ENCODE assay signal across 39 cellular contexts in the genomic region with DNA sequence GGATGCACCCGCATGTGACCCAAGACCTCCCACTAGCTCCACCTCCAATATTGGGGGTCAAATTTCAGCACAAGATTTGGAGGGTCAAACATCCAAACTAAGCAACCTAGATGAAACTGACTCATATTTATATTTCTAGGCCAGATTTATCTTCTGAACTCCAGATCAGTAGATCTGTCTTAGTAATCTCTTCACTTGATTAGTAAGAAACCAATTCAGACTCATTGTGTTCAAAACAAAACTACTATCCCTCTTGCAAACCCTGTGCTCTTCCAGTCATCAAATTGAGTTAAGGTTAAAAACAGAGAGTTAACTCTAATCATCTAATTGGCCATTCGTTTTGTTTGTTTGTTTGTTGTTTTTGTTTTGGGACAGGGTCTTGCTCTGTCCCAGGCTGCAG.
"Had no signal": no experiment of that assay in that cellular context is flagged by ENCODE, and none has a peak within 500 bp of the region (broad histone marks: within the 10 kb centered on the region; RNA-seq: fewer than 3 reads in every experiment).

No MANE protein-coding gene starts in this region.

- ATAC-seq: activated CD8-positive, alpha-beta T cell treated with anti-CD3 and anti-CD28 coated beads for 36 hours; activated T-cell treated with anti-CD3 and anti-CD28 coated beads, Interleukin-2, amount 50 U/mL, for 4 hours; activated T-helper 17 cell treated with anti-CD3 and anti-CD28 coated beads, Interleukin-2, amount 50 U/mL, for 72 hours; body of pancreas had no signal

- H3K4me3 ChIP-seq: adrenal gland, body of pancreas, breast epithelium, cardiac muscle cell had no signal

- H3K27ac ChIP-seq: adrenal gland, body of pancreas, brain microvascular endothelial cell, breast epithelium, cardiac muscle cell, VCaP had no signal

- H3K36me3 ChIP-seq: adrenal gland, brain microvascular endothelial cell, breast epithelium, cardiac muscle cell had no signal

- H3K4me1 ChIP-seq: adrenal gland, body of pancreas, breast epithelium had no signal

- H3K4me3 Mint-ChIP-seq: activated B cell treated with CpG ODN at 0.5 μM for 24 hours; activated CD4-positive, alpha-beta memory T cell treated with anti-CD3 and anti-CD28 coated beads for 36 hours; activated CD4-positive, alpha-beta T cell treated with anti-CD3 and anti-CD28 coated beads, Interleukin-2, amount 10 ng/mL, durations not matched to agents 24 days and 14 days; activated CD8-positive, alpha-beta T cell treated with anti-CD3 and anti-CD28 coated beads for 36 hours; activated naive CD4-positive, alpha-beta T cell treated with anti-CD3 and anti-CD28 coated beads for 36 hours; activated naive CD8-positive, alpha-beta T cell treated with anti-CD3 and anti-CD28 coated beads for 36 hours; activated T-cell treated with anti-CD3 and anti-CD28 coated beads, Interleukin-2, amount 50 U/mL, for 4 hours; activated T-cell treated with anti-CD3 and anti-CD28 coated beads, Interleukin-2, amount 50 U/mL, for 72 hours; activated T-helper 1 cell treated with anti-CD3 and anti-CD28 coated beads, Interleukin-12 subunit alpha, Interleukin-12 subunit beta, Interleukin-2, Interleukin-4 antibody, amounts not matched to agents 30 ng/mL and 10 ng/mL and 1 ng/mL, durations not matched to agents 14 hours and 24 hours and 36 hours; activated T-helper 17 cell treated with anti-CD3 and anti-CD28 coated beads, Interleukin-2, amount 50 U/mL, for 72 hours; central memory CD8-positive, alpha-beta T cell; T-helper 1 cell treated with Interleukin-12 subunit alpha and Interleukin-12 subunit beta and Interleukin-4 antibody, amounts not matched to agents 30 μg/mL and 1 μg/mL, for 36 hours; T-helper 2 cell treated with Interferon-gamma antibody and Interleukin-4, amounts not matched to agents 5 μg/mL and 100 μg/mL, for 36 hours had no signal

- DNase-seq: activated B cell treated with CpG ODN at 0.5 μM for 24 hours; activated CD4-positive, alpha-beta memory T cell treated with anti-CD3 and anti-CD28 coated beads for 36 hours; activated CD4-positive, alpha-beta T cell treated with anti-CD3 and anti-CD28 coated beads for 4 hours; activated CD4-positive, alpha-beta T cell treated with anti-CD3 and anti-CD28 coated beads, Interleukin-2, amount 10 ng/mL, durations not matched to agents 24 days and 14 days; activated CD4-positive, alpha-beta T cell treated with anti-CD3 and anti-CD28 coated beads, Interleukin-2, amount 50 U/mL, for 1 hour; activated CD4-positive, alpha-beta T cell treated with anti-CD3 and anti-CD28 coated beads, Interleukin-2, amount 50 U/mL, for 4 hours; activated CD4-positive, CD25-positive, alpha-beta regulatory T cell treated with anti-CD3 and anti-CD28 coated beads, Interleukin-2, amount 50 U/mL, for 72 hours; activated CD8-positive, alpha-beta memory T cell treated with anti-CD3 and anti-CD28 coated beads, Interleukin-2, amount 50 U/mL, for 4 hours; activated CD8-positive, alpha-beta T cell treated with anti-CD3 and anti-CD28 coated beads for 36 hours; activated effector memory CD4-positive, alpha-beta T cell treated with anti-CD3 and anti-CD28 coated beads, Interleukin-2, amount 50 U/mL, for 16 hours; activated gamma-delta T cell treated with Interleukin-2 at 50 U/mL for 16 hours; activated naive CD4-positive, alpha-beta T cell; activated naive CD4-positive, alpha-beta T cell treated with anti-CD3 and anti-CD28 coated beads for 36 hours; activated naive CD4-positive, alpha-beta T cell treated with anti-CD3 and anti-CD28 coated beads, Interleukin-2, amount 50 U/mL, for 16 hours; activated naive CD8-positive, alpha-beta T cell treated with anti-CD3 and anti-CD28 coated beads for 36 hours; activated T-cell treated with anti-CD3 and anti-CD28 coated beads for 4 hours; activated T-cell treated with anti-CD3 and anti-CD28 coated beads, Interleukin-2, amount 50 U/mL, for 1 hour; activated T-cell treated with anti-CD3 and anti-CD28 coated beads, Interleukin-2, amount 50 U/mL, for 4 hours; activated T-cell treated with anti-CD3 and anti-CD28 coated beads, Interleukin-2, amount 50 U/mL, for 72 hours; adrenal gland; amniotic stem cell; aorta; body of pancreas; brain microvascular endothelial cell; caudate nucleus; cerebellar nuclear complex; T-helper 1 cell; T-helper 9 cell had no signal

- H3K9me3 ChIP-seq: adrenal gland, body of pancreas, breast epithelium had no signal

- H3K27me3 ChIP-seq: adrenal gland, body of pancreas, brain microvascular endothelial cell, breast epithelium, cardiac muscle cell had no signal

- FAIRE-seq: astrocyte, TTC549 had no signal

- H3K27ac Mint-ChIP-seq: activated B cell treated with CpG ODN at 0.5 μM for 24 hours; activated CD4-positive, alpha-beta memory T cell treated with anti-CD3 and anti-CD28 coated beads for 36 hours; activated CD4-positive, alpha-beta T cell treated with anti-CD3 and anti-CD28 coated beads, Interleukin-2, amount 10 ng/mL, durations not matched to agents 24 days and 14 days; activated CD8-positive, alpha-beta T cell treated with anti-CD3 and anti-CD28 coated beads for 36 hours; activated naive CD4-positive, alpha-beta T cell treated with anti-CD3 and anti-CD28 coated beads for 36 hours; activated naive CD4-positive, alpha-beta T cell treated with anti-CD3 and anti-CD28 coated beads, Interleukin-2, amount 50 U/mL, for 72 hours; activated naive CD8-positive, alpha-beta T cell treated with anti-CD3 and anti-CD28 coated beads for 36 hours; activated T-cell treated with anti-CD3 and anti-CD28 coated beads, Interleukin-2, amount 50 U/mL, for 72 hours; activated T-helper 1 cell treated with anti-CD3 and anti-CD28 coated beads, Interleukin-12 subunit alpha, Interleukin-12 subunit beta, Interleukin-2, Interleukin-4 antibody, amounts not matched to agents 30 ng/mL and 10 ng/mL and 1 ng/mL, durations not matched to agents 14 hours and 24 hours and 36 hours; activated T-helper 17 cell treated with anti-CD3 and anti-CD28 coated beads, Interleukin-2, amount 50 U/mL, for 72 hours; T-helper 1 cell treated with Interleukin-12 subunit alpha and Interleukin-12 subunit beta and Interleukin-4 antibody, amounts not matched to agents 30 μg/mL and 1 μg/mL, for 36 hours; T-helper 2 cell treated with Interferon-gamma antibody and Interleukin-4, amounts not matched to agents 5 μg/mL and 100 μg/mL, for 36 hours had no signal

- H3K9me3 Mint-ChIP-seq: activated B cell treated with CpG ODN at 0.5 μM for 24 hours; activated CD4-positive, alpha-beta memory T cell treated with anti-CD3 and anti-CD28 coated beads for 36 hours; activated CD4-positive, alpha-beta T cell treated with anti-CD3 and anti-CD28 coated beads, Interleukin-2, amount 10 ng/mL, durations not matched to agents 24 days and 14 days; activated CD8-positive, alpha-beta T cell treated with anti-CD3 and anti-CD28 coated beads for 36 hours; activated naive CD4-positive, alpha-beta T cell treated with anti-CD3 and anti-CD28 coated beads for 36 hours; activated naive CD4-positive, alpha-beta T cell treated with anti-CD3 and anti-CD28 coated beads, Interleukin-2, amount 50 U/mL, for 72 hours; activated naive CD8-positive, alpha-beta T cell treated with anti-CD3 and anti-CD28 coated beads for 36 hours; activated T-cell treated with anti-CD3 and anti-CD28 coated beads, Interleukin-2, amount 50 U/mL, for 4 hours; activated T-cell treated with anti-CD3 and anti-CD28 coated beads, Interleukin-2, amount 50 U/mL, for 72 hours; activated T-helper 1 cell treated with anti-CD3 and anti-CD28 coated beads, Interleukin-12 subunit alpha, Interleukin-12 subunit beta, Interleukin-2, Interleukin-4 antibody, amounts not matched to agents 30 ng/mL and 10 ng/mL and 1 ng/mL, durations not matched to agents 14 hours and 24 hours and 36 hours; activated T-helper 17 cell treated with anti-CD3 and anti-CD28 coated beads, Interleukin-2, amount 50 U/mL, for 72 hours; central memory CD8-positive, alpha-beta T cell; T-helper 1 cell treated with Interleukin-12 subunit alpha and Interleukin-12 subunit beta and Interleukin-4 antibody, amounts not matched to agents 30 μg/mL and 1 μg/mL, for 36 hours; T-helper 2 cell treated with Interferon-gamma antibody and Interleukin-4, amounts not matched to agents 5 μg/mL and 100 μg/mL, for 36 hours had no signal

- H3K4me1 Mint-ChIP-seq: activated B cell treated with CpG ODN at 0.5 μM for 24 hours; activated CD4-positive, alpha-beta T cell treated with anti-CD3 and anti-CD28 coated beads, Interleukin-2, amount 10 ng/mL, durations not matched to agents 24 days and 14 days; activated naive CD8-positive, alpha-beta T cell treated with anti-CD3 and anti-CD28 coated beads for 36 hours; activated T-helper 17 cell treated with anti-CD3 and anti-CD28 coated beads, Interleukin-2, amount 50 U/mL, for 72 hours; central memory CD8-positive, alpha-beta T cell had no signal

- H3K36me3 Mint-ChIP-seq: activated CD4-positive, alpha-beta memory T cell treated with anti-CD3 and anti-CD28 coated beads for 36 hours; activated naive CD4-positive, alpha-beta T cell treated with anti-CD3 and anti-CD28 coated beads, Interleukin-2, amount 50 U/mL, for 72 hours; activated naive CD8-positive, alpha-beta T cell treated with anti-CD3 and anti-CD28 coated beads for 36 hours had no signal
